Comparison of ENCODE assay signal across 15 cellular contexts in the genomic region with DNA sequence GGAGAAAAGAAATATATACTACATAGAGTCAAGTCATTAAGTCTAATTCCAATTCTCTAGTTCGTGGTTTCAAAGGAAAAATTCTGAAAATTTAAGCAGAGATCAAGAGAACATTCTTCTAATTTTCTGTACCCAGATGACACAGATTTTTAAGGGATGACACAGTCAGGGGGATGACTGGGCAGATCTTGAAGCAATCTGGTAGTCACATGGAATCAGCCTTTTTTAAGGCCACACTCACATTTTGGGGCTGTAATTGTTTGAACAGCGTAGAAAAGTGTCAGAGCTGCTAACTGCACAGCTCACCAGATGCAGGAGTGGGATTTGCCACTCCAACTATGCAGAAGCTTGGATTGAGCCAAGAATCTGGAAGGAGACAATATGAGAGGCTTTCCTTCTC. TPM values are rescaled to one million over a fixed set of nuclear protein-coding genes. Genes with fewer than 3 reads are reported as not detected.
DNase-seq lines count a peak whose midpoint lies in the region; ATAC-seq and TF ChIP-seq lines count a peak whose summit lies in the region.
"Had no signal": no experiment of that assay in that cellular context is flagged by ENCODE, and none has a peak within 500 bp of the region (broad histone marks: within the 10 kb centered on the region; RNA-seq: fewer than 3 reads in every experiment).

No MANE protein-coding gene starts in this region.

- peaks cover 2 to 7% of the 10 kb centered on the region in 2 donors for H3K9me3 Mint-ChIP-seq in natural killer cell
- H3K9me3 Mint-ChIP-seq: dendritic cell treated with granulocyte-macrophage colony-stimulating factor and Interleukin-4, amounts not matched to agents 40 ng/mL and 50 ng/mL, for 4 days had no signal

- no peaks in the 10 kb centered on the region for H3K4me1 Mint-ChIP-seq in natural killer cell

- no peaks in the 10 kb centered on the region for H3K4me1 ChIP-seq in suprapubic skin
- H3K4me1 ChIP-seq: gastroesophageal sphincter had no signal

- no peaks in the 10 kb centered on the region for H3K9me3 ChIP-seq in suprapubic skin
- H3K9me3 ChIP-seq: gastroesophageal sphincter had no signal

- H3K27ac Mint-ChIP-seq in natural killer cell: no peak overlapping the region
- H3K27ac Mint-ChIP-seq: dendritic cell treated with granulocyte-macrophage colony-stimulating factor and Interleukin-4, amounts not matched to agents 40 ng/mL and 50 ng/mL, for 4 days had no signal

- intact Hi-C loops in natural killer cell (cut with micrococcal nuclease): no loop called here

- no peak for TF ChIP-seq EP300 in suprapubic skin (IDR thresholded peaks at IDR 0.05)

- no peak overlapping the region for H3K4me3 ChIP-seq in suprapubic skin
- H3K4me3 ChIP-seq: gastroesophageal sphincter had no signal

- TF ChIP-seq POLR2A in suprapubic skin (IDR thresholded peaks at IDR 0.05): no peak

- no peaks in the 10 kb centered on the region for H3K27me3 ChIP-seq in suprapubic skin
- H3K27me3 ChIP-seq: gastroesophageal sphincter had no signal

- no peak overlapping the region for H3K4me3 Mint-ChIP-seq in natural killer cell
- H3K4me3 Mint-ChIP-seq: dendritic cell treated with granulocyte-macrophage colony-stimulating factor and Interleukin-4, amounts not matched to agents 40 ng/mL and 50 ng/mL, for 4 days had no signal

- no peaks in the 10 kb centered on the region for H3K36me3 Mint-ChIP-seq in natural killer cell

- 63% methylated on average over 2 of the region's 2 CpGs for WGBS in suprapubic skin

- H3K36me3 ChIP-seq in suprapubic skin: no peaks in the 10 kb centered on the region
- H3K36me3 ChIP-seq: gastroesophageal sphincter had no signal

- H3K27me3 Mint-ChIP-seq in natural killer cell (ENCODE audit: low read depth in 2 of 2): peaks cover 0 to 5% of the 10 kb centered on the region in 2 donors
- H3K27me3 Mint-ChIP-seq: dendritic cell treated with granulocyte-macrophage colony-stimulating factor and Interleukin-4, amounts not matched to agents 40 ng/mL and 50 ng/mL, for 4 days had no signal

- no peak for TF ChIP-seq CTCF in natural killer cell (IDR thresholded peaks at IDR 0.05)
- no peak for TF ChIP-seq CTCF in suprapubic skin (IDR thresholded peaks at IDR 0.05)

- peak; percentile 82 for DNase-seq in GM04503 (ENCODE audit: low read depth)
- DNase-seq in amniotic epithelial cell (ENCODE audit: low read depth): peak; percentile 75
- DNase-seq in inferior parietal cortex (ENCODE audit: extremely low spot score): peak; percentile 34
- peak; percentile 34 for DNase-seq in superior temporal gyrus (ENCODE audit: extremely low spot score)
- no peak for DNase-seq in NCI-H1930 (lab: John Stamatoyannopoulos, UW)
- DNase-seq in natural killer cell: no peak
- DNase-seq in suprapubic skin (ENCODE audit: low spot score in 2 of 2): no peak
- DNase-seq: NCI-H1092 treated with DMSO at 0.1 percent for 48 hours; NCI-H345; PC-3; retina; stimulated activated naive CD8-positive, alpha-beta T cell treated with anti-CD3 and anti-CD28 coated beads, Interleukin-15, Interleukin-2, amounts not matched to agents 100 U/mL and 50 U/mL, for 24 hours had no signal

- ATAC-seq in natural killer cell: no peak
- ATAC-seq: gastroesophageal sphincter; HepG2; PC-3; stimulated activated naive CD8-positive, alpha-beta T cell treated with anti-CD3 and anti-CD28 coated beads, Interleukin-15, Interleukin-2, amounts not matched to agents 100 U/mL and 50 U/mL, for 24 hours had no signal

- H3K27ac ChIP-seq in suprapubic skin: no peak overlapping the region
- H3K27ac ChIP-seq: gastroesophageal sphincter had no signal

RNA-seq across cellular contexts. Expression of gene PDE4D, which starts 20.4 kb away (rescaled TPM):
- total RNA-seq in natural killer cell (100 to 1,000 TPM; 109 to 170 (median 116) TPM), suprapubic skin (10 to 100 TPM; 26.8 to 57.2 (median 29.9) TPM)

Comparison
In these comparisons a context has a peak if more than half of its experiments do, and no peak if none do; other contexts are left out.
1. DNase-seq: peak in GM04503 (single experiment), amniotic epithelial cell (single experiment), inferior parietal cortex (single experiment) and superior temporal gyrus (single experiment); none in NCI-H1930 (0 of 2), natural killer cell (single experiment) and suprapubic skin (0 of 2).